20 cellular contexts compared by ENCODE assay signal in the genomic region with DNA sequence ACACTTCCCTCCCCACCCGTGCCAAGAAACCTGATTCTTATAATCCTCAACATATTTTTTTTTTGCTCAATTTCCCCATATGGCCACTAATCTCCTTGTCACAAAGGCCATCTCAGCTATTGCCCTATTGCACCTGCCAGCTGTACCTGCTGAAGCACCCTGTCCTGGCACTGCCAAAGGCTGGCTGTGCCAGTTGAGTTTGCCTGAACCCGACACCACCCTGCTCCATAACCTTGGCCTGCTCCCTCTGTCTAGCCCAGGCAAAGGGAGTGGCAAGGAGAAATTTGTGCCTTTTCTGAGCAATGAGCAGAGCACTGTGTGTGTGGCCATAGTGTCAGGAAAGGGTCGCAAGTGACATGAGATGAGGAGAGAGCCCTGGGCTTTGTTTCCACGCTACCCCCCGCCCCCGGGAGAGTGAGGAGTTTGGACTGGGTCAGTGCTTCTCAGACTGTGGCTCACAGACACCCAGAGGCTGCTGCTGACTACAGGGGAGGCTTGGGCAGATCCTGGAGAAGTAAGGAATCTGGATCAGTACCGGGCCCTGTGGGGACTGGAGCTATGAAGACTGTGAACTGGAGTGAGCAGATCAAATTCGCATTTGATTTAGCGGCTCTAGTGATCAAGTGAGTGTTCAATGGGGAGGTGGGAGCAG. TPM values are rescaled to one million over a fixed set of nuclear protein-coding genes. Genes with fewer than 3 reads are reported as not detected.
A peak's percentile ranks its signal among the peaks of the same experiment; 100 is the strongest.
DNase-seq lines count a peak whose midpoint lies in the region; ATAC-seq, FAIRE-seq and TF ChIP-seq lines count a peak whose summit lies in the region.
"Had no signal": no experiment of that assay in that cellular context is flagged by ENCODE, and none has a peak within 500 bp of the region (broad histone marks: within the 10 kb centered on the region; RNA-seq: fewer than 3 reads in every experiment).

No MANE protein-coding gene starts in this region.

- H4K20me1 ChIP-seq in HepG2 (ENCODE audit: insufficient read depth, low read length) = no peaks in the 10 kb centered on the region

- H3K4me3 ChIP-seq in right lobe of liver (no peak overlapping the region), HepG2 (replicated peaks in 1 of 3; ENCODE audit: insufficient read depth in 1 of 3, low read depth in 2 of 3, low read length in 3 of 3) (no peak overlapping the region), transverse colon (no peak overlapping the region), breast epithelium (no peak overlapping the region)
- H3K4me3 ChIP-seq: SJSA1 had no signal

- DNase-seq in right lobe of liver = peak in 2 of 3 donors; percentile 69 to 75
- DNase-seq in HepG2 (ENCODE audit: low spot score) = no peak
- peak; percentile 42 to 86 for DNase-seq in NCI-H524 (lab: John Stamatoyannopoulos, UW)
- DNase-seq in left kidney (ENCODE audit: low read depth, low spot score) = peak; percentile 11
- peak; percentile 32 for DNase-seq in transverse colon
- DNase-seq in breast epithelium (ENCODE audit: low spot score in 2 of 2) = no peak
- no peak for DNase-seq in LoVo (ENCODE audit: low spot score)
- DNase-seq: ACHN; CD4-positive, alpha-beta memory T cell; H9; Karpas-422; NCI-H1436; NCI-H2081 treated with DMSO at 0.1 percent for 48 hours; NCI-H526; PC-3; SW 1271 had no signal

- TF ChIP-seq POLR2A in right lobe of liver (IDR thresholded peaks at IDR 0.05) (no peak), HepG2 (IDR thresholded peaks at IDR 0.05; ENCODE audit: insufficient read depth in 1 of 2, low read depth in 2 of 2, low read length in 2 of 2) (no peak), transverse colon (IDR thresholded peaks at IDR 0.05) (no peak), breast epithelium (IDR thresholded peaks at IDR 0.05) (no peak)

- H3K27ac ChIP-seq in right lobe of liver = no peak overlapping the region
- H3K27ac ChIP-seq in HepG2 (ENCODE audit: extremely low read length, insufficient read depth, low read length) = no peak overlapping the region
- no peak overlapping the region for H3K27ac ChIP-seq in transverse colon
- H3K27ac ChIP-seq in breast epithelium = no peak overlapping the region
- H3K27ac ChIP-seq: SJSA1 had no signal

- peak in 3 of 4 donors; percentile 33 to 94 (median 35) for ATAC-seq in right lobe of liver
- no peak for ATAC-seq in HepG2
- no peak for ATAC-seq in GM19328 (IDR thresholded peaks at IDR 0.05; ENCODE audit: unreplicated experiment)
- ATAC-seq: PC-3 had no signal

- no peak overlapping the region for H3K4me2 ChIP-seq in HepG2 (ENCODE audit: low read depth, low read length)

- H3K9ac ChIP-seq in HepG2 (ENCODE audit: insufficient read depth, low read depth, low read length) = no peak overlapping the region

- H2AFZ ChIP-seq in HepG2 (ENCODE audit: low read length) = no peak overlapping the region

- no peak for TF ChIP-seq RAD21 in HepG2 (CRISPR knock-in tag; IDR thresholded peaks at IDR 0.05)

- CTCF ChIA-PET in HepG2 (lab: Yijun Ruan, JAX; ENCODE audit: low intra/inter-chr PET ratio, low total read pairs) = no interaction called here

- in situ Hi-C loops in HepG2 (cut with HindIII; ENCODE audit: extremely low pct_ligation_motif_present, low pct_unique_long_range_greater_than_20kb) (no loop called here), transverse colon (cut with MboI; ENCODE audit: low pct_ligation_motif_present in 1 of 4, low pct_unique_long_range_greater_than_20kb in 1 of 4, low sequenced_read_pairs in 3 of 4) (no loop called here)

- TF ChIP-seq EP300 in HepG2 (IDR thresholded peaks at IDR 0.05; ENCODE audit: low read depth in 2 of 2, low read length in 2 of 2) (no peak), HepG2 (CRISPR knock-in tag; IDR thresholded peaks at IDR 0.05; ENCODE audit: borderline replicate concordance) (no peak), transverse colon (IDR thresholded peaks at IDR 0.05; ENCODE audit: low read depth) (no peak)

- BruUV-seq in HepG2 (replicated peaks; lab: Mats Ljungman, UMichigan) = no TSS peak

- H3K4me1 ChIP-seq in right lobe of liver = no peaks in the 10 kb centered on the region
- no peaks in the 10 kb centered on the region for H3K4me1 ChIP-seq in HepG2 (ENCODE audit: insufficient read depth, low read length)
- no peaks in the 10 kb centered on the region for H3K4me1 ChIP-seq in transverse colon
- no peaks in the 10 kb centered on the region for H3K4me1 ChIP-seq in breast epithelium
- H3K4me1 ChIP-seq: SJSA1 had no signal

- POLR2A ChIA-PET in HepG2 (lab: Yijun Ruan, JAX) = no interaction called here

- FAIRE-seq in HepG2 (lab: Jason Lieb, UNC) = no peak
- FAIRE-seq: D721Med, GM18507 had no signal

- H3K9me3 ChIP-seq in right lobe of liver (no peaks in the 10 kb centered on the region), HepG2 (ENCODE audit: low read length) (no peaks in the 10 kb centered on the region), transverse colon (no peaks in the 10 kb centered on the region), breast epithelium (peaks cover 0 to 8% of the 10 kb centered on the region in 2 donors)
- H3K9me3 ChIP-seq: SJSA1 had no signal

- H3K27me3 ChIP-seq in right lobe of liver = no peaks in the 10 kb centered on the region
- H3K27me3 ChIP-seq in HepG2 (ENCODE audit: control insufficient read depth in 1 of 2, insufficient read depth in 2 of 2, low read length in 2 of 2) = no peaks in the 10 kb centered on the region; a peak in 1 of 5 replicates
- H3K27me3 ChIP-seq in transverse colon = no peaks in the 10 kb centered on the region
- peaks cover 0 to 8% of the 10 kb centered on the region in 2 donors for H3K27me3 ChIP-seq in breast epithelium
- H3K27me3 ChIP-seq: SJSA1 had no signal

- no peaks in the 10 kb centered on the region for H3K79me2 ChIP-seq in HepG2 (ENCODE audit: insufficient read depth, low read length)

- TF ChIP-seq CTCF in right lobe of liver (IDR thresholded peaks at IDR 0.05) = no peak
- TF ChIP-seq CTCF in HepG2 (CRISPR knock-in tag; IDR thresholded peaks at IDR 0.05) = no peak
- no peak for TF ChIP-seq CTCF in transverse colon (IDR thresholded peaks at IDR 0.05)
- TF ChIP-seq CTCF in breast epithelium (IDR thresholded peaks at IDR 0.05) = no peak

- WGBS in right lobe of liver (ENCODE audit: insufficient coverage, low coverage, low lambda C conversion rate, missing lambda C conversion rate) = 53% methylated on average over 5 of the region's 9 CpGs
- 4% methylated on average over 4 of the region's 9 CpGs for WGBS in HepG2 (ENCODE audit: low lambda C conversion rate)
- WGBS in transverse colon (ENCODE audit: low coverage in 1 of 2), 2 donors = 62 to 79% methylated on average over 4 to 9 of the region's 9 CpGs

- intact Hi-C loops in right lobe of liver (cut with DNase I) = no loop called here
- intact Hi-C loops in HepG2 (cut with micrococcal nuclease; ENCODE audit: unreplicated experiment) = no loop called here
- intact Hi-C loops in transverse colon (cut with DNase I; ENCODE audit: low total_unique reads) = no loop called here
- intact Hi-C loops in breast epithelium (cut with DNase I; ENCODE audit: low total_unique reads) = no loop called here

- no peaks in the 10 kb centered on the region for H3K36me3 ChIP-seq in right lobe of liver
- no peaks in the 10 kb centered on the region for H3K36me3 ChIP-seq in HepG2 (replicated peaks in 1 of 2; ENCODE audit: control insufficient read depth in 1 of 2, insufficient read depth in 2 of 2, low read length in 2 of 2)
- H3K36me3 ChIP-seq in transverse colon = no peaks in the 10 kb centered on the region
- no peaks in the 10 kb centered on the region for H3K36me3 ChIP-seq in breast epithelium
- H3K36me3 ChIP-seq: SJSA1 had no signal

RNA-seq across cellular contexts. Expression of gene HMGB3, which starts 42.2 kb away (rescaled TPM):
- 10 to 100 TPM; 22.6 to 58.8 (median 26.5) TPM for total RNA-seq in right lobe of liver
- 87.1 and 119 TPM in 2 replicates for total RNA-seq in HepG2 (2016; rRNA removed; fragmentation: Illumina TruSeq; extraction: Trizol)
- 6.6 and 8.3 TPM in 2 replicates for total RNA-seq in HepG2 (2016; cell fraction: cytosol; rRNA removed; fragmentation: Illumina TruSeq; extraction: Trizol; ENCODE audit: low read depth)
- total RNA-seq in HepG2 (2016; cell fraction: insoluble cytoplasmic fraction; rRNA removed; fragmentation: Illumina TruSeq; extraction: Trizol) = 83.2 and 120 TPM in 2 replicates
- 16.6 and 20.7 TPM in 2 replicates for total RNA-seq in HepG2 (2016; cell fraction: membrane; rRNA removed; fragmentation: Illumina TruSeq; extraction: Trizol)
- 25.0 and 27.7 TPM in 2 replicates for total RNA-seq in HepG2 (2016; cell fraction: nucleus; rRNA removed; fragmentation: Illumina TruSeq; extraction: Trizol)
- 5.9 and 8.5 TPM in 2 replicates for polyA plus RNA-seq in HepG2 (2011; rRNA removed)
- 4.2 and 5.9 TPM in 2 replicates for polyA plus RNA-seq in HepG2 (2011; cell fraction: cytosol; rRNA removed)
- polyA plus RNA-seq in HepG2 (2011; cell fraction: nucleus; rRNA removed) = 3.2 TPM in 2 replicates
- polyA plus RNA-seq in HepG2 (2012) = 34.1 and 64.7 TPM in 2 replicates
- polyA plus RNA-seq in HepG2 (2016; cell fraction: cytosol; fragmentation: Illumina TruSeq; extraction: Trizol; ENCODE audit: low read depth) = 20.0 and 21.9 TPM in 2 replicates
- 168 and 175 TPM in 2 replicates for polyA plus RNA-seq in HepG2 (2016; cell fraction: insoluble cytoplasmic fraction; fragmentation: Illumina TruSeq; extraction: Trizol; ENCODE audit: low read depth)
- polyA plus RNA-seq in HepG2 (2016; cell fraction: membrane; fragmentation: Illumina TruSeq; extraction: Trizol; ENCODE audit: low read depth) = 25.5 and 25.6 TPM in 2 replicates
- 60.8 and 67.6 TPM in 2 replicates for polyA plus RNA-seq in HepG2 (2016; cell fraction: nucleus; fragmentation: Illumina TruSeq; extraction: Trizol; ENCODE audit: insufficient read depth, low read depth)
- 4.3 and 13.1 TPM in 2 replicates for polyA minus RNA-seq in HepG2 (2011; rRNA and poly(A)+ RNA removed; ENCODE audit: low replicate concordance)
- 5.5 and 5.9 TPM in 2 replicates for polyA minus RNA-seq in HepG2 (2011; cell fraction: cytosol; rRNA and poly(A)+ RNA removed)
- polyA minus RNA-seq in HepG2 (2011; cell fraction: nucleus; rRNA and poly(A)+ RNA removed) = 12.8 and 15.1 TPM in 2 replicates
- 10 to 100 TPM in 2 of 4 donors, 1 to 10 TPM in 2; 2.6 to 23.2 (median 8.6) TPM for total RNA-seq in transverse colon
- 1 to 10 TPM; 2.5 to 6.2 (median 2.7) TPM for total RNA-seq in breast epithelium

RNA-seq across cellular contexts. Expression of gene CD99L2, which starts 42.5 kb away (rescaled TPM):
- total RNA-seq in right lobe of liver (10 to 100 TPM; 25.5 to 53.6 (median 33.0) TPM), HepG2 (2016; rRNA removed; fragmentation: Illumina TruSeq; extraction: Trizol) (2.8 and 7.6 TPM in 2 replicates), transverse colon (10 to 100 TPM; 12.3 to 22.4 (median 16.5) TPM), breast epithelium (10 to 100 TPM; 28.1 to 81.4 (median 32.1) TPM)
- total RNA-seq in HepG2 (2016; cell fraction: cytosol; rRNA removed; fragmentation: Illumina TruSeq; extraction: Trizol; ENCODE audit: low read depth) = 2.1 and 2.4 TPM in 2 replicates
- total RNA-seq in HepG2 (2016; cell fraction: insoluble cytoplasmic fraction; rRNA removed; fragmentation: Illumina TruSeq; extraction: Trizol) = 2.9 and 7.7 TPM in 2 replicates
- 2.6 and 2.7 TPM in 2 replicates for total RNA-seq in HepG2 (2016; cell fraction: membrane; rRNA removed; fragmentation: Illumina TruSeq; extraction: Trizol)
- 5.6 and 8.7 TPM in 2 replicates for total RNA-seq in HepG2 (2016; cell fraction: nucleus; rRNA removed; fragmentation: Illumina TruSeq; extraction: Trizol)
- 6.9 and 8.6 TPM in 2 replicates for polyA plus RNA-seq in HepG2 (2011; rRNA removed)
- 7.3 and 9.3 TPM in 2 replicates for polyA plus RNA-seq in HepG2 (2011; cell fraction: cytosol; rRNA removed)
- 6.2 and 6.5 TPM in 2 replicates for polyA plus RNA-seq in HepG2 (2011; cell fraction: nucleus; rRNA removed)
- polyA plus RNA-seq in HepG2 (2012) = 5.7 and 8.9 TPM in 2 replicates
- 0.74 and 0.75 TPM in 2 replicates for polyA plus RNA-seq in HepG2 (2016; cell fraction: cytosol; fragmentation: Illumina TruSeq; extraction: Trizol; ENCODE audit: low read depth)
- polyA plus RNA-seq in HepG2 (2016; cell fraction: insoluble cytoplasmic fraction; fragmentation: Illumina TruSeq; extraction: Trizol; ENCODE audit: low read depth) = 2.9 and 3.3 TPM in 2 replicates
- 1.7 and 1.9 TPM in 2 replicates for polyA plus RNA-seq in HepG2 (2016; cell fraction: membrane; fragmentation: Illumina TruSeq; extraction: Trizol; ENCODE audit: low read depth)
- 8.1 and 8.4 TPM in 2 replicates for polyA plus RNA-seq in HepG2 (2016; cell fraction: nucleus; fragmentation: Illumina TruSeq; extraction: Trizol; ENCODE audit: insufficient read depth, low read depth)
- 11.3 and 23.7 TPM in 2 replicates for polyA minus RNA-seq in HepG2 (2011; rRNA and poly(A)+ RNA removed; ENCODE audit: low replicate concordance)
- 3.5 and 4.6 TPM in 2 replicates for polyA minus RNA-seq in HepG2 (2011; cell fraction: cytosol; rRNA and poly(A)+ RNA removed)
- polyA minus RNA-seq in HepG2 (2011; cell fraction: nucleus; rRNA and poly(A)+ RNA removed) = 2.8 and 3.7 TPM in 2 replicates

Comparison
In these comparisons a context has a peak if more than half of its experiments do, and no peak if none do; other contexts are left out.
1. ATAC-seq: peak in right lobe of liver (3 of 4); none in HepG2 (single experiment) and GM19328 (single experiment).
2. DNase-seq: peak in right lobe of liver (2 of 3), NCI-H524 (2 of 2), left kidney (single experiment) and transverse colon (single experiment); none in HepG2 (single experiment), breast epithelium (0 of 2) and LoVo (single experiment).